Comparison of ENCODE assay signal across 8 cellular contexts in the genomic region with DNA sequence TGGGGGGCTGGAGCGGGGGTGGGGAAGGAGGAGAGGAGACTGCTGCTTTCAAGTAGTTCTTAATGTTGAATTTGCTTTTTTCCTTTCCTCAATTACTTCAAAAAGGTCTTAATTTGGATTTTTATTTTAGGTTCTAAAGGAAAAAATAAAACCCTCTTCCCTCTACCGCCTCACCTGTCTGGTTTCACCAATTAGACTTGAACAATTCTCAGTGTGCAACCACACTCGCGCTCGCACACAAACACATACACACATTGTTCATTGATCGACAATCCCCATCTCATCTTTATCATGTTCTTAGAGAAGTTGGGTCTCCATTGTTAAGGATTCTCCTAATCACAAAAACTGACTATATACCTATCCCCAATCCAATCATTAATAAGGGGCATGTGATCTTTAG.
A peak's percentile ranks its signal among the peaks of the same experiment; 100 is the strongest.
DNase-seq lines count a peak whose midpoint lies in the region; ATAC-seq and TF ChIP-seq lines count a peak whose summit lies in the region.

No MANE protein-coding gene starts in this region.

- peak overlapping the region; percentile 88 to 94 (median 90) for H3K4me3 Mint-ChIP-seq in brain

- H3K9ac ChIP-seq in mucosa of rectum (ENCODE audit: low read depth in 1 of 2, low read length in 2 of 2), result peak overlapping the region; percentile 79 to 81

- intact Hi-C loops in left ventricle myocardium inferior (cut with micrococcal nuclease) (no loop called here), Right ventricle myocardium superior (cut with DNase I) (no loop called here)

- H3K36me3 Mint-ChIP-seq in brain, result no peaks in the 10 kb centered on the region

- no peaks in the 10 kb centered on the region for H3K9me3 ChIP-seq in left ventricle myocardium inferior (replicated peaks)
- no peaks in the 10 kb centered on the region for H3K9me3 ChIP-seq in mucosa of rectum (ENCODE audit: control insufficient read depth in 2 of 2, low read length in 2 of 2)

- DNase-seq in left ventricle myocardium inferior (no peak), Right ventricle myocardium superior (no peak), 8988T (no peak), Kasumi-1 (lab: John Stamatoyannopoulos, UW) (no peak)

- TF ChIP-seq CTCF in left ventricle myocardium inferior (IDR thresholded peaks at IDR 0.05; ENCODE audit: borderline replicate concordance), result no peak
- TF ChIP-seq CTCF in brain (conservative IDR thresholded peaks at IDR 0.05), result no peak

- H3K4me1 ChIP-seq in left ventricle myocardium inferior (peaks cover 30% of the 10 kb centered on the region), mucosa of rectum (ENCODE audit: control insufficient read depth in 2 of 2, insufficient read depth in 2 of 2, low read length in 2 of 2) (peaks cover 14% of the 10 kb centered on the region in 2 donors), urinary bladder (ENCODE audit: insufficient read depth) (no peaks in the 10 kb centered on the region)

- peaks cover 2% of the 10 kb centered on the region for H3K27me3 Mint-ChIP-seq in brain

- H3K27ac Mint-ChIP-seq in brain, result peak overlapping the region; percentile 17 to 97 (median 93)

- H3K9me3 Mint-ChIP-seq in brain, result peaks cover 0 to 3% (median 0%) of the 10 kb centered on the region in 5 experiments

- 71% methylated on average over 6 of the region's 6 CpGs for WGBS in urinary bladder

- ATAC-seq in Right ventricle myocardium superior (ENCODE audit: poor library complexity), result no peak
- ATAC-seq in HG03565 (IDR thresholded peaks at IDR 0.05; ENCODE audit: unreplicated experiment), result no peak

- peak overlapping the region; percentile 74 for H3K4me3 ChIP-seq in left ventricle myocardium inferior
- peak overlapping the region; percentile 77 to 85 for H3K4me3 ChIP-seq in mucosa of rectum (ENCODE audit: low read length in 2 of 2)
- peak overlapping the region; percentile 37 for H3K4me3 ChIP-seq in urinary bladder (ENCODE audit: low read depth, low read length)

- peaks cover 68% of the 10 kb centered on the region for H3K4me1 Mint-ChIP-seq in brain

- no peaks in the 10 kb centered on the region for H3K36me3 ChIP-seq in left ventricle myocardium inferior
- no peaks in the 10 kb centered on the region for H3K36me3 ChIP-seq in mucosa of rectum (ENCODE audit: control insufficient read depth in 2 of 2, insufficient read depth in 2 of 2, low read length in 2 of 2)
- H3K36me3 ChIP-seq in urinary bladder (ENCODE audit: insufficient read depth), result no peaks in the 10 kb centered on the region

- no peaks in the 10 kb centered on the region for H3K27me3 ChIP-seq in left ventricle myocardium inferior (ENCODE audit: low read depth)
- no peaks in the 10 kb centered on the region for H3K27me3 ChIP-seq in mucosa of rectum (ENCODE audit: control insufficient read depth in 2 of 2, insufficient read depth in 2 of 2, low read length in 2 of 2)

- H3K27ac ChIP-seq in left ventricle myocardium inferior (replicated peaks) (peak overlapping the region; percentile 90), mucosa of rectum (ENCODE audit: low read depth in 2 of 2, low read length in 2 of 2) (peak overlapping the region; percentile 83 to 85), urinary bladder (ENCODE audit: low read depth) (no peak overlapping the region)
